ENCODE assay signal across 7 cellular contexts in genomic region chr11:10933455-10934292, GRCh38.
DNase-seq lines count a peak whose midpoint lies in the region; ATAC-seq, FAIRE-seq and TF ChIP-seq lines count a peak whose summit lies in the region.

No MANE protein-coding gene starts in this region.

- no peaks in the 10 kb centered on the region for H3K36me3 Mint-ChIP-seq in brain

- H3K27ac ChIP-seq in iPS DF 6.9 (ENCODE audit: low read length) = no peak overlapping the region

- peaks cover 0 to 4% (median 0%) of the 10 kb centered on the region in 5 experiments for H3K9me3 Mint-ChIP-seq in brain

- H3K27me3 ChIP-seq in iPS DF 6.9 (ENCODE audit: control insufficient read depth, insufficient read depth, low read length) = peaks cover 4% of the 10 kb centered on the region; the same call in 1 of the 2 replicates

- peak overlapping the region; percentile 60; the same call in 1 of the 2 replicates for H3K4me3 ChIP-seq in iPS DF 6.9 (ENCODE audit: low read length)
- H3K4me3 ChIP-seq in skeletal muscle cell (ENCODE audit: low read depth, low read length) = peak overlapping the region; percentile 55

- no CpG with 5 or more reads among the region's 20 CpGs for WGBS in iPS DF 6.9 (ENCODE audit: insufficient coverage, insufficient read length)

- DNase-seq in GM12892 (ENCODE audit: insufficient read length) = peak; percentile 54
- DNase-seq in NCI-H187 (lab: John Stamatoyannopoulos, UW) = peak; percentile 72 to 85
- peak; percentile 84 for DNase-seq in iPS DF 6.9 (ENCODE audit: low read depth, low spot score)
- peak; percentile 79 for DNase-seq in skeletal muscle cell (ENCODE audit: low read depth)

- H3K4me3 Mint-ChIP-seq in brain = peak overlapping the region; percentile 75 to 90 (median 84)

- ATAC-seq in HG02938 (IDR thresholded peaks at IDR 0.05; ENCODE audit: unreplicated experiment) = peak; percentile 73

- peaks cover 59% of the 10 kb centered on the region for H3K4me1 Mint-ChIP-seq in brain

- FAIRE-seq in GM12892 (lab: Jason Lieb, UNC) (peak; percentile 98), TTC549 (lab: Jason Lieb, UNC) (peak; percentile 90)

- H3K4me1 ChIP-seq in iPS DF 6.9 (ENCODE audit: control insufficient read depth, insufficient read depth, low read length) = peaks cover 2% of the 10 kb centered on the region; the same call in 1 of the 2 replicates

- peaks cover 10% of the 10 kb centered on the region for H3K27me3 Mint-ChIP-seq in brain

- no peaks in the 10 kb centered on the region for H3K36me3 ChIP-seq in iPS DF 6.9 (ENCODE audit: control insufficient read depth, insufficient read depth, low read length)

- no peaks in the 10 kb centered on the region for H3K9me3 ChIP-seq in iPS DF 6.9 (ENCODE audit: control insufficient read depth, insufficient read depth, low read length)

- H3K27ac Mint-ChIP-seq in brain = peak overlapping the region; percentile 42 to 97 (median 89)

- no peak for TF ChIP-seq POLR2A in GM12892 (IDR thresholded peaks at IDR 0.05; ENCODE audit: low read depth, low read length)

- TF ChIP-seq CTCF in brain (conservative IDR thresholded peaks at IDR 0.05) = peak; percentile 98 to 99
